In genomic region chr5:150293091-150293941, GRCh38 we compare ENCODE assay signal across 2 cellular contexts.
A peak's percentile ranks its signal among the peaks of the same experiment; 100 is the strongest.
TF ChIP-seq lines count a peak whose summit lies in the region.

No MANE protein-coding gene starts in this region.

TF ChIP-seq in K562, 482 proteins besides CTCF, POLR2A, EP300 and RAD21 (continues in another document):
- TF ChIP-seq MAX (CRISPR knock-in tag; IDR thresholded peaks at IDR 0.05) (peak; percentile 96), NCOA1 (IDR thresholded peaks at IDR 0.05; ENCODE audit: low read depth) (peak; percentile 51; the same call in 1 of the 2 replicates), ZBTB33 (CRISPR knock-in tag; IDR thresholded peaks at IDR 0.05) (peak; percentile 93), PCBP1 (IDR thresholded peaks at IDR 0.05; ENCODE audit: low read depth, low read length, poor library complexity, severe bottlenecking) (no peak), POLR2AphosphoS5 (IDR thresholded peaks at IDR 0.05; ENCODE audit: control insufficient read depth, insufficient read depth, low read depth, low read length) (peak; percentile 80), THRB (CRISPR knock-in tag; conservative IDR thresholded peaks at IDR 0.05) (0 out of 2 replicates have a peak, but pooled peaks have one; percentile 32), FOXM1 (IDR thresholded peaks at IDR 0.05; ENCODE audit: low read depth) (no peak), FOXM1 (CRISPR knock-in tag; IDR thresholded peaks at IDR 0.05; ENCODE audit: low read depth) (no peak), USF2 (CRISPR knock-in tag; IDR thresholded peaks at IDR 0.05) (no peak), RFX1 (IDR thresholded peaks at IDR 0.05) (no peak), CHD4 (IDR thresholded peaks at IDR 0.05; ENCODE audit: insufficient read depth, insufficient replicate concordance, low read depth, low read length, poor library complexity, severe bottlenecking) (no peak), FOXK2 (conservative IDR thresholded peaks at IDR 0.05 in 1 of 2, IDR thresholded peaks at IDR 0.05 in 1 of 2; ENCODE audit: low read depth in 2 of 2) (0 out of 4 replicates have a peak, but pooled peaks of 1 of the 2 experiments have one; percentile 32), CCNT2 (IDR thresholded peaks at IDR 0.05; ENCODE audit: borderline replicate concordance, extremely low read depth, insufficient read length, low read depth, low read length) (peak; percentile 17)

TF ChIP-seq in liver, 16 proteins besides CTCF, POLR2A, EP300 and RAD21:
- TF ChIP-seq RXRA (IDR thresholded peaks at IDR 0.05) (peak; percentile 75 to 76), YY1 (IDR thresholded peaks at IDR 0.05) (no peak)
